In the genomic region with DNA sequence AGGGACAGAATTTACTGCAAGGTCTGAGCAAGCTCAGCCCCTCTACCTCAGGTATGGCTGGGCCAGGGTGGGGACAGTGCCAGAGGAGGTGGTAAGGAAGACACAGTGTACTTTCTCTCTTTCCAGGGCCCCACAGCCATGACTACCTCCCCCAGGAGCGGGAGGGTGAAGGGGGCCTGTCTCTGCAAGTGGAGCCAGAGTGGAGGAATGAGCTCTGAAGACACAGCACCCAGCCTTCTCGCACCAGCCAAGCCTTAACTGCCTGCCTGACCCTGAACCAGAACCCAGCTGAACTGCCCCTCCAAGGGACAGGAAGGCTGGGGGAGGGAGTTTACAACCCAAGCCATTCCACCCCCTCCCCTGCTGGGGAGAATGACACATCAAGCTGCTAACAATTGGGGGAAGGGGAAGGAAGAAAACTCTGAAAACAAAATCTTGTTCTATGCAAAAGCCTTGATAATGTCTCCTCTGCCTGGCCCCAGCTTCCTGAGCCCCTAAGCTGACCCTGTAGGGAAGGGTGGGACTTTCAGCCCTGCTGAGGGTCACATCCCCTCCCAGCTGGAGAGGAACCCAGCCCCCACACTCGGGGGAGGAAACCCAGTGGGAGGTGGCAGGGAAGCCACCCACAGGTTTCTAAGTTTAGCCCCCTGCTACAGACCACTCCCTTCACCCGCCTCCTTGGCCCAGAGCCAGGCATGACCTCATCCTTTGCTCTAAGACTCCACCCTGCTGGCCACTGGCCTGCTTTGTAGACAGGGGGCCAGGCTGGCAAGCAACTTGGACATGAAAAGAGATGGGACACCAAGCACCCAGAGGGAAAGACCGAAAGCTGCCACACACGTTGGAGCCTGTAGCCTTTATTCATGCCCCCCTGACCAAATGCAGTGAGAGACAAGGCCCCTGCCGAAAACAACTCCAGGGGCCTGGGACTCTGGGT, we compare ENCODE assay signal across 1 cellular context.
TF ChIP-seq lines count a peak whose summit lies in the region.

No MANE protein-coding gene starts in this region.

TF ChIP-seq in HepG2, 621 proteins besides CTCF, POLR2A, EP300 and RAD21 (continued from another document):
- peak; percentile 58 for TF ChIP-seq ZNF18 (CRISPR knock-in tag; IDR thresholded peaks at IDR 0.05; ENCODE audit: insufficient replicate concordance)
- peak; percentile 45; the same call in 1 of the 2 replicates for TF ChIP-seq SALL1 (CRISPR knock-in tag; IDR thresholded peaks at IDR 0.05)
- TF ChIP-seq SIX4 (CRISPR knock-in tag; IDR thresholded peaks at IDR 0.05): no peak
- no peak for TF ChIP-seq SOX6 (IDR thresholded peaks at IDR 0.05)
- TF ChIP-seq SOX6 (CRISPR knock-in tag; IDR thresholded peaks at IDR 0.05): peak; percentile 53
- no peak for TF ChIP-seq ZBTB8A (CRISPR knock-in tag; IDR thresholded peaks at IDR 0.05; ENCODE audit: borderline replicate concordance, low read depth)
- TF ChIP-seq SIN3A (IDR thresholded peaks at IDR 0.05; ENCODE audit: borderline replicate concordance, low read depth, low read length): 0 out of 2 replicates have a peak, but pooled peaks have one; percentile 32
- TF ChIP-seq ZMYM3 (CRISPR knock-in tag; IDR thresholded peaks at IDR 0.05): no peak
- TF ChIP-seq CSRNP2 (CRISPR knock-in tag; conservative IDR thresholded peaks at IDR 0.05; ENCODE audit: low read depth): no peak
- TF ChIP-seq ZNF333 (CRISPR knock-in tag; IDR thresholded peaks at IDR 0.05; ENCODE audit: borderline replicate concordance): 0 out of 2 replicates have a peak, but pooled peaks have one; percentile 59
- TF ChIP-seq, protein P1, sequence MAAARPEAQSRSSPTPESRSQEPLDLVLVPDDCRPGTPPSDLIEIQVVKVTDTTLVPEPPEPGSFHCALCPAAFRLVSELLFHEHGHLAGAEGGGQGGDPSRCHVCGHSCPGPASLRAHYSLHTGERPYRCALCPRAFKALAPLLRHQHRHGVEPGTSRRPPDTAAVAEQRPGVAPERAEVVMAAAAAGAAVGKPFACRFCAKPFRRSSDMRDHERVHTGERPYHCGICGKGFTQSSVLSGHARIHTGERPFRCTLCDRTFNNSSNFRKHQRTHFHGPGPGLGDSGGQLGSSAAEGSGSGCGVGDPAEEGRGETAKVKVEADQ (CRISPR knock-in tag; IDR thresholded peaks at IDR 0.05; ENCODE audit: borderline replicate concordance): no peak
- TF ChIP-seq TEAD3 (CRISPR knock-in tag; optimal IDR thresholded peaks at IDR 0.05; ENCODE audit: borderline replicate concordance): peak; percentile 31
- TF ChIP-seq ASH2L (IDR thresholded peaks at IDR 0.05; ENCODE audit: insufficient read length, low read depth, low read length): peak; percentile 66
- TF ChIP-seq XRCC5 (optimal IDR thresholded peaks at IDR 0.05; ENCODE audit: low read length): peak; percentile 64
- peak; percentile 99 for TF ChIP-seq MEF2D (CRISPR knock-in tag; IDR thresholded peaks at IDR 0.05)
- TF ChIP-seq FOXA3 (CRISPR knock-in tag; IDR thresholded peaks at IDR 0.05): peak; percentile 18; the same call in 1 of the 2 replicates
- 0 out of 2 replicates have a peak, but pooled peaks have one; percentile 14 for TF ChIP-seq TFE3 (CRISPR knock-in tag; IDR thresholded peaks at IDR 0.05)
- peak; percentile 48; the same call in 1 of the 2 replicates for TF ChIP-seq FOSL2 (CRISPR knock-in tag; IDR thresholded peaks at IDR 0.05)
- no peak for TF ChIP-seq ZNF33A (CRISPR knock-in tag; IDR thresholded peaks at IDR 0.05; ENCODE audit: borderline replicate concordance)
- TF ChIP-seq, protein P2, sequence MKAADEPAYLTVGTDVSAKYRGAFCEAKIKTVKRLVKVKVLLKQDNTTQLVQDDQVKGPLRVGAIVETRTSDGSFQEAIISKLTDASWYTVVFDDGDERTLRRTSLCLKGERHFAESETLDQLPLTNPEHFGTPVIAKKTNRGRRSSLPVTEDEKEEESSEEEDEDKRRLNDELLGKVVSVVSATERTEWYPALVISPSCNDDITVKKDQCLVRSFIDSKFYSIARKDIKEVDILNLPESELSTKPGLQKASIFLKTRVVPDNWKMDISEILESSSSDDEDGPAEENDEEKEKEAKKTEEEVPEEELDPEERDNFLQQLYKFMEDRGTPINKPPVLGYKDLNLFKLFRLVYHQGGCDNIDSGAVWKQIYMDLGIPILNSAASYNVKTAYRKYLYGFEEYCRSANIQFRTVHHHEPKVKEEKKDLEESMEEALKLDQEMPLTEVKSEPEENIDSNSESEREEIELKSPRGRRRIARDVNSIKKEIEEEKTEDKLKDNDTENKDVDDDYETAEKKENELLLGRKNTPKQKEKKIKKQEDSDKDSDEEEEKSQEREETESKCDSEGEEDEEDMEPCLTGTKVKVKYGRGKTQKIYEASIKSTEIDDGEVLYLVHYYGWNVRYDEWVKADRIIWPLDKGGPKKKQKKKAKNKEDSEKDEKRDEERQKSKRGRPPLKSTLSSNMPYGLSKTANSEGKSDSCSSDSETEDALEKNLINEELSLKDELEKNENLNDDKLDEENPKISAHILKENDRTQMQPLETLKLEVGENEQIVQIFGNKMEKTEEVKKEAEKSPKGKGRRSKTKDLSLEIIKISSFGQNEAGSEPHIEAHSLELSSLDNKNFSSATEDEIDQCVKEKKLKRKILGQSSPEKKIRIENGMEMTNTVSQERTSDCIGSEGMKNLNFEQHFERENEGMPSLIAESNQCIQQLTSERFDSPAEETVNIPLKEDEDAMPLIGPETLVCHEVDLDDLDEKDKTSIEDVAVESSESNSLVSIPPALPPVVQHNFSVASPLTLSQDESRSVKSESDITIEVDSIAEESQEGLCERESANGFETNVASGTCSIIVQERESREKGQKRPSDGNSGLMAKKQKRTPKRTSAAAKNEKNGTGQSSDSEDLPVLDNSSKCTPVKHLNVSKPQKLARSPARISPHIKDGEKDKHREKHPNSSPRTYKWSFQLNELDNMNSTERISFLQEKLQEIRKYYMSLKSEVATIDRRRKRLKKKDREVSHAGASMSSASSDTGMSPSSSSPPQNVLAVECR (CRISPR knock-in tag; IDR thresholded peaks at IDR 0.05; ENCODE audit: borderline replicate concordance): peak; percentile 66; the same call in 1 of the 2 replicates
- TF ChIP-seq ZNF746 (CRISPR knock-in tag; IDR thresholded peaks at IDR 0.05): peak; percentile 73; the same call in 1 of the 2 replicates
- TF ChIP-seq ZKSCAN1 (IDR thresholded peaks at IDR 0.05; ENCODE audit: low read length): no peak
